In the genomic region with DNA sequence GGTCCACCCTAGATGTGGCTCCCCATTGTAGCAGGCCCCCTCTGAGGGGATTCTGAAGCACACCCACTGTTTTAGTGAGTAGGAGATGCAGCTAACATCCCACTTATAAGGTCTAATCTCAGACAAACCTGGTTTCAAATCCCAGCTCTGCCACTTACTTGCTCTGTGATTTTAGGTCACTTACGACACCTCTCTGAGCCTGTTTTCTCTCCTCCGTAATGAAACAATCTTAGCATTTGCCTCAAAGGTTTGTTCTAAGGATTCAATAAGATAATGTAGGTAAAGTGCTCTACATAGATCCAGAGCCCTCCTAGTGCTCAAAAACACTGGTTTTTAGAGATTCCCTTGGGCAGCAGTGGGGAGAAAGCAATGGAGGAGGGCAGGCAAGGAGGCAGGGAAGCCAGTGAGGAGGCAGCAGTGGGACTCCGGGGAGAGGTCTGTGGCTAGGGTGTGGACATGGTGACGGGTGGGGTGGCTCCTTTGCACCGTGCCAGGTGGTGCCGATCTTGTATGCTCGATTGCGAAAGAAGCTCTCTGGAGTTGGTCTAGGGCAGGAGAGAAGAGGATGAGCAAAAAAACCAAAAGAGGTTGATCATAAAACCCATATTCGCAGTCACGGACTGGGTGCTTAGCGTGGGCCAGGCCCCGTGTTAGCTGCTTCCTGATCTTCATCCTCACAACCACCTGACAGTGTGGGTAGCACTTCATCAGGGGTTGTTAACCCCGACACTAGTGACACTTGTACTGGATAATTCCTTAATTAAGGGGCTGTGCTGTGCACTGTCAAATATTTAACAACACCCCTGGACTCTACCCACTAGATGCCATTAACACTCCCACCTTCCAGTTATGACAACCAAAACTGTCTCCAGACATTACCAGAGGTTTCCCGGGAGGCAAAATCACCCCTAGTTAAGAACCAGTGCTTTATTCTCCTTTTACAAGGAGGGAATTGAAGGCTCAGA, we compare ENCODE assay signal across 1 cellular context.
TF ChIP-seq lines count a peak whose summit lies in the region.

No MANE protein-coding gene starts in this region.

TF ChIP-seq in HepG2, 621 proteins besides CTCF, POLR2A, EP300 and RAD21 (continued from another document and continues in another):
- TF ChIP-seq SNAPC4 (CRISPR knock-in tag; IDR thresholded peaks at IDR 0.05) (no peak), MLLT10 (CRISPR knock-in tag; IDR thresholded peaks at IDR 0.05) (no peak), SNAPC2 (CRISPR knock-in tag; IDR thresholded peaks at IDR 0.05) (no peak), MZF1 (CRISPR knock-in tag; IDR thresholded peaks at IDR 0.05; ENCODE audit: borderline replicate concordance) (no peak), CEBPG (CRISPR knock-in tag; IDR thresholded peaks at IDR 0.05) (peak; percentile 87), BRCA1 (CRISPR knock-in tag; IDR thresholded peaks at IDR 0.05) (no peak), KDM5B (CRISPR knock-in tag; IDR thresholded peaks at IDR 0.05; ENCODE audit: borderline replicate concordance) (no peak), REPIN1 (CRISPR knock-in tag; IDR thresholded peaks at IDR 0.05; ENCODE audit: borderline replicate concordance, low read depth) (no peak), ZNF431 (CRISPR knock-in tag; IDR thresholded peaks at IDR 0.05; ENCODE audit: borderline replicate concordance, low read depth) (0 out of 2 replicates have a peak, but pooled peaks have one; percentile 52), ZNF777 (CRISPR knock-in tag; IDR thresholded peaks at IDR 0.05) (no peak), IKZF5 (CRISPR knock-in tag; IDR thresholded peaks at IDR 0.05) (no peak), FLYWCH1 (CRISPR knock-in tag; IDR thresholded peaks at IDR 0.05) (no peak), FOXO1 (CRISPR knock-in tag; IDR thresholded peaks at IDR 0.05) (no peak), ZBTB14 (CRISPR knock-in tag; IDR thresholded peaks at IDR 0.05) (no peak; the same call in 1 of the 2 replicates), ZNF225 (CRISPR knock-in tag; IDR thresholded peaks at IDR 0.05) (no peak), RORA (CRISPR knock-in tag; IDR thresholded peaks at IDR 0.05) (no peak), ZBED4 (CRISPR knock-in tag; IDR thresholded peaks at IDR 0.05; ENCODE audit: borderline replicate concordance) (no peak), ZNF703 (CRISPR knock-in tag; IDR thresholded peaks at IDR 0.05; ENCODE audit: borderline replicate concordance) (no peak), ZNF24 (IDR thresholded peaks at IDR 0.05) (no peak), CCDC6 (CRISPR knock-in tag; IDR thresholded peaks at IDR 0.05) (no peak), ZNF510 (CRISPR knock-in tag; IDR thresholded peaks at IDR 0.05; ENCODE audit: low read depth) (no peak; the same call in 1 of the 2 replicates), ZSCAN20 (CRISPR knock-in tag; IDR thresholded peaks at IDR 0.05; ENCODE audit: borderline replicate concordance) (no peak), RAD51 (IDR thresholded peaks at IDR 0.05; ENCODE audit: borderline replicate concordance) (no peak), ZBTB38 (CRISPR knock-in tag; IDR thresholded peaks at IDR 0.05) (peak; percentile 51), ZNF331 (CRISPR knock-in tag; IDR thresholded peaks at IDR 0.05) (no peak), ZFP37 (CRISPR knock-in tag; IDR thresholded peaks at IDR 0.05; ENCODE audit: borderline replicate concordance) (no peak), THYN1 (CRISPR knock-in tag; IDR thresholded peaks at IDR 0.05; ENCODE audit: borderline replicate concordance, low read depth) (no peak), ZNF616 (CRISPR knock-in tag; IDR thresholded peaks at IDR 0.05; ENCODE audit: low read depth) (no peak), AHR (CRISPR knock-in tag; IDR thresholded peaks at IDR 0.05) (no peak)
- TF ChIP-seq, protein P1, sequence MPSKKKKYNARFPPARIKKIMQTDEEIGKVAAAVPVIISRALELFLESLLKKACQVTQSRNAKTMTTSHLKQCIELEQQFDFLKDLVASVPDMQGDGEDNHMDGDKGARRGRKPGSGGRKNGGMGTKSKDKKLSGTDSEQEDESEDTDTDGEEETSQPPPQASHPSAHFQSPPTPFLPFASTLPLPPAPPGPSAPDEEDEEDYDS (CRISPR knock-in tag; IDR thresholded peaks at IDR 0.05) = no peak
- TF ChIP-seq, protein P2, sequence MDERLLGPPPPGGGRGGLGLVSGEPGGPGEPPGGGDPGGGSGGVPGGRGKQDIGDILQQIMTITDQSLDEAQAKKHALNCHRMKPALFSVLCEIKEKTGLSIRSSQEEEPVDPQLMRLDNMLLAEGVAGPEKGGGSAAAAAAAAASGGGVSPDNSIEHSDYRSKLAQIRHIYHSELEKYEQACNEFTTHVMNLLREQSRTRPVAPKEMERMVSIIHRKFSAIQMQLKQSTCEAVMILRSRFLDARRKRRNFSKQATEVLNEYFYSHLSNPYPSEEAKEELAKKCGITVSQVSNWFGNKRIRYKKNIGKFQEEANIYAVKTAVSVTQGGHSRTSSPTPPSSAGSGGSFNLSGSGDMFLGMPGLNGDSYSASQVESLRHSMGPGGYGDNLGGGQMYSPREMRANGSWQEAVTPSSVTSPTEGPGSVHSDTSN (CRISPR knock-in tag; IDR thresholded peaks at IDR 0.05) = no peak
- TF ChIP-seq, protein P3, sequence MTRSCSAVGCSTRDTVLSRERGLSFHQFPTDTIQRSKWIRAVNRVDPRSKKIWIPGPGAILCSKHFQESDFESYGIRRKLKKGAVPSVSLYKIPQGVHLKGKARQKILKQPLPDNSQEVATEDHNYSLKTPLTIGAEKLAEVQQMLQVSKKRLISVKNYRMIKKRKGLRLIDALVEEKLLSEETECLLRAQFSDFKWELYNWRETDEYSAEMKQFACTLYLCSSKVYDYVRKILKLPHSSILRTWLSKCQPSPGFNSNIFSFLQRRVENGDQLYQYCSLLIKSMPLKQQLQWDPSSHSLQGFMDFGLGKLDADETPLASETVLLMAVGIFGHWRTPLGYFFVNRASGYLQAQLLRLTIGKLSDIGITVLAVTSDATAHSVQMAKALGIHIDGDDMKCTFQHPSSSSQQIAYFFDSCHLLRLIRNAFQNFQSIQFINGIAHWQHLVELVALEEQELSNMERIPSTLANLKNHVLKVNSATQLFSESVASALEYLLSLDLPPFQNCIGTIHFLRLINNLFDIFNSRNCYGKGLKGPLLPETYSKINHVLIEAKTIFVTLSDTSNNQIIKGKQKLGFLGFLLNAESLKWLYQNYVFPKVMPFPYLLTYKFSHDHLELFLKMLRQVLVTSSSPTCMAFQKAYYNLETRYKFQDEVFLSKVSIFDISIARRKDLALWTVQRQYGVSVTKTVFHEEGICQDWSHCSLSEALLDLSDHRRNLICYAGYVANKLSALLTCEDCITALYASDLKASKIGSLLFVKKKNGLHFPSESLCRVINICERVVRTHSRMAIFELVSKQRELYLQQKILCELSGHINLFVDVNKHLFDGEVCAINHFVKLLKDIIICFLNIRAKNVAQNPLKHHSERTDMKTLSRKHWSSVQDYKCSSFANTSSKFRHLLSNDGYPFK (CRISPR knock-in tag; IDR thresholded peaks at IDR 0.05; ENCODE audit: borderline replicate concordance) = no peak; the same call in 1 of the 2 replicates
- TF ChIP-seq, protein P4, sequence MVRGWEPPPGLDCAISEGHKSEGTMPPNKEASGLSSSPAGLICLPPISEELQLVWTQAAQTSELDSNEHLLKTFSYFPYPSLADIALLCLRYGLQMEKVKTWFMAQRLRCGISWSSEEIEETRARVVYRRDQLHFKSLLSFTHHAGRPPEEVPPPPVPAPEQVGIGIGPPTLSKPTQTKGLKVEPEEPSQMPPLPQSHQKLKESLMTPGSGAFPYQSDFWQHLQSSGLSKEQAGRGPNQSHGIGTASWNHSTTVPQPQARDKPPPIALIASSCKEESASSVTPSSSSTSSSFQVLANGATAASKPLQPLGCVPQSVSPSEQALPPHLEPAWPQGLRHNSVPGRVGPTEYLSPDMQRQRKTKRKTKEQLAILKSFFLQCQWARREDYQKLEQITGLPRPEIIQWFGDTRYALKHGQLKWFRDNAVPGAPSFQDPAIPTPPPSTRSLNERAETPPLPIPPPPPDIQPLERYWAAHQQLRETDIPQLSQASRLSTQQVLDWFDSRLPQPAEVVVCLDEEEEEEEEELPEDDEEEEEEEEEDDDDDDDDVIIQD (CRISPR knock-in tag; IDR thresholded peaks at IDR 0.05; ENCODE audit: low read depth) = no peak
- TF ChIP-seq, protein P5, sequence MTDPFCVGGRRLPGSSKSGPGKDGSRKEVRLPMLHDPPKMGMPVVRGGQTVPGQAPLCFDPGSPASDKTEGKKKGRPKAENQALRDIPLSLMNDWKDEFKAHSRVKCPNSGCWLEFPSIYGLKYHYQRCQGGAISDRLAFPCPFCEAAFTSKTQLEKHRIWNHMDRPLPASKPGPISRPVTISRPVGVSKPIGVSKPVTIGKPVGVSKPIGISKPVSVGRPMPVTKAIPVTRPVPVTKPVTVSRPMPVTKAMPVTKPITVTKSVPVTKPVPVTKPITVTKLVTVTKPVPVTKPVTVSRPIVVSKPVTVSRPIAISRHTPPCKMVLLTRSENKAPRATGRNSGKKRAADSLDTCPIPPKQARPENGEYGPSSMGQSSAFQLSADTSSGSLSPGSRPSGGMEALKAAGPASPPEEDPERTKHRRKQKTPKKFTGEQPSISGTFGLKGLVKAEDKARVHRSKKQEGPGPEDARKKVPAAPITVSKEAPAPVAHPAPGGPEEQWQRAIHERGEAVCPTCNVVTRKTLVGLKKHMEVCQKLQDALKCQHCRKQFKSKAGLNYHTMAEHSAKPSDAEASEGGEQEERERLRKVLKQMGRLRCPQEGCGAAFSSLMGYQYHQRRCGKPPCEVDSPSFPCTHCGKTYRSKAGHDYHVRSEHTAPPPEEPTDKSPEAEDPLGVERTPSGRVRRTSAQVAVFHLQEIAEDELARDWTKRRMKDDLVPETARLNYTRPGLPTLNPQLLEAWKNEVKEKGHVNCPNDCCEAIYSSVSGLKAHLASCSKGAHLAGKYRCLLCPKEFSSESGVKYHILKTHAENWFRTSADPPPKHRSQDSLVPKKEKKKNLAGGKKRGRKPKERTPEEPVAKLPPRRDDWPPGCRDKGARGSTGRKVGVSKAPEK (CRISPR knock-in tag; IDR thresholded peaks at IDR 0.05; ENCODE audit: borderline replicate concordance) = no peak
